Comparison of ENCODE assay signal across 25 cellular contexts in the genomic region with DNA sequence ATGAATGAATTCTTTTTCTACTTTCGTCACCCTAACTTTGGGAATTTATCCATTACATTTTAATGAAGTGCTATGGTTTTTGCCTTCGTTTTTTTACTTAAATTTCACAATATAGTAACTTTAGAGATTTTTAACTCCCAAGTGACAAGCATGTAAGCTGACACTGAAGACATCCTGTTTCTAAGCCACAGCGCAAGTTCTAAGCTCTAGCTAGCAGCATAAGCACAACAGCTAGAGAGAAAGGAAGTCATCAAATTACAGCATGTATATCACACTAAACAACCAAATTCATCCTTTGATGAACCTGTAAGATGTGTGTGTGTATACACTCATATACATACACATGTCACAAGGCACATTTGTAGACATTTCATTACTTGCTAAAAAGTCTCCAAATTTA.
A peak's percentile ranks its signal among the peaks of the same experiment; 100 is the strongest.
DNase-seq lines count a peak whose midpoint lies in the region; ATAC-seq and TF ChIP-seq lines count a peak whose summit lies in the region.
"Had no signal": no experiment of that assay in that cellular context is flagged by ENCODE, and none has a peak within 500 bp of the region (broad histone marks: within the 10 kb centered on the region; RNA-seq: fewer than 3 reads in every experiment).

No MANE protein-coding gene starts in this region.

- H3K4me1 ChIP-seq in Panc1 (ENCODE audit: control insufficient read depth, insufficient read depth, low read length): peaks cover 46% of the 10 kb centered on the region
- H3K4me1 ChIP-seq: uterus had no signal

- H3K4me3 ChIP-seq in Panc1 (ENCODE audit: low read depth in 2 of 2, low read length in 2 of 2): no peak overlapping the region
- H3K4me3 ChIP-seq: hepatocyte, uterus had no signal

- H3K27ac ChIP-seq in Panc1 (ENCODE audit: low read length): peak overlapping the region; percentile 74; the same call in 1 of the 2 replicates
- H3K27ac ChIP-seq: hepatocyte, uterus had no signal

- ATAC-seq in Panc1 (no peak), HG03565 (IDR thresholded peaks at IDR 0.05; ENCODE audit: unreplicated experiment) (no peak)
- ATAC-seq: activated T-cell treated with anti-CD3 and anti-CD28 coated beads, Interleukin-2, amount 50 U/mL, for 72 hours; natural killer cell treated with Interleukin-12 subunit alpha and Interleukin-12 subunit beta and Interleukin-15 and Interleukin-18, amount 100 ng/mL, for 72 hours had no signal

- TF ChIP-seq CTCF in Panc1 (IDR thresholded peaks at IDR 0.05): no peak
- no peak for TF ChIP-seq CTCF in osteocyte (IDR thresholded peaks at IDR 0.05)
- no peak for TF ChIP-seq CTCF in type B pancreatic cell (conservative IDR thresholded peaks at IDR 0.05)

- H3K36me3 ChIP-seq in Panc1 (ENCODE audit: control insufficient read depth, insufficient read depth, low read length): no peaks in the 10 kb centered on the region
- H3K36me3 ChIP-seq: uterus had no signal

- peaks cover 78% of the 10 kb centered on the region for H3K4me1 Mint-ChIP-seq in osteocyte (ENCODE audit: unreplicated experiment)
- H3K4me1 Mint-ChIP-seq in type B pancreatic cell (ENCODE audit: unreplicated experiment): peaks cover 21% of the 10 kb centered on the region
- H3K4me1 Mint-ChIP-seq: activated B cell treated with CpG ODN at 0.5 μM for 24 hours, IgD-negative memory B cell had no signal

- in situ Hi-C loops in Panc1 (cut with HindIII; ENCODE audit: low pct_unique_long_range_greater_than_20kb, low sequenced_read_pairs): no loop called here

- no peaks in the 10 kb centered on the region for H3K9me3 ChIP-seq in Panc1 (ENCODE audit: control insufficient read depth, insufficient read depth, low read depth, low read length)
- H3K9me3 ChIP-seq: uterus had no signal

- H3K27me3 Mint-ChIP-seq in osteocyte (ENCODE audit: unreplicated experiment) (no peaks in the 10 kb centered on the region), type B pancreatic cell (no peaks in the 10 kb centered on the region)
- H3K27me3 Mint-ChIP-seq: activated B cell treated with CpG ODN at 0.5 μM for 24 hours; dendritic cell treated with granulocyte-macrophage colony-stimulating factor and Interleukin-4, amounts not matched to agents 40 ng/mL and 50 ng/mL, for 4 days; IgD-negative memory B cell had no signal

- POLR2A ChIA-PET in Panc1 (lab: Charles Lee): no interaction called here

- no peaks in the 10 kb centered on the region for H3K27me3 ChIP-seq in Panc1 (ENCODE audit: control insufficient read depth, insufficient read depth, low read length)
- H3K27me3 ChIP-seq: hepatocyte, uterus had no signal

- BruUV-seq in Panc1 (replicated peaks; lab: Mats Ljungman, UMichigan): no TSS peak

- peak overlapping the region; percentile 93 for H3K27ac Mint-ChIP-seq in osteocyte (ENCODE audit: unreplicated experiment)
- H3K27ac Mint-ChIP-seq in type B pancreatic cell: no peak overlapping the region
- H3K27ac Mint-ChIP-seq: activated B cell treated with CpG ODN at 0.5 μM for 24 hours; activated naive CD8-positive, alpha-beta T cell; activated T-cell treated with anti-CD3 and anti-CD28 coated beads, Interleukin-2, amount 50 U/mL, for 72 hours; dendritic cell treated with granulocyte-macrophage colony-stimulating factor and Interleukin-4, amounts not matched to agents 40 ng/mL and 50 ng/mL, for 4 days; IgD-negative memory B cell; natural killer cell treated with Interleukin-12 subunit alpha and Interleukin-12 subunit beta and Interleukin-15 and Interleukin-18, amount 100 ng/mL, for 72 hours had no signal

- intact Hi-C loops in Panc1 (cut with micrococcal nuclease; ENCODE audit: unreplicated experiment): no loop called here

- CTCF ChIA-PET in Panc1 (lab: Charles Lee): no interaction called here

- peak; percentile 26 for DNase-seq in NCI-H510A treated with DMSO at 0.1 percent for 48 hours (lab: John Stamatoyannopoulos, UW)
- no peak for DNase-seq in NCI-H510A (lab: John Stamatoyannopoulos, UW)
- no peak for DNase-seq in Panc1 (ENCODE audit: low read depth, low spot score)
- DNase-seq in fibroblast of gingiva (ENCODE audit: low read depth): peak; percentile 74
- DNase-seq in osteocyte (ENCODE audit: extremely low spot score, unreplicated experiment): no peak
- no peak for DNase-seq in NCI-H446 treated with DMSO at 0.1 percent for 48 hours (lab: John Stamatoyannopoulos, UW)
- DNase-seq in type B pancreatic cell (ENCODE audit: extremely low spot score, unreplicated experiment): no peak
- DNase-seq: 8988T; activated B cell treated with CpG ODN at 0.5 μM for 24 hours; activated T-cell treated with anti-CD3 and anti-CD28 coated beads, Interleukin-2, amount 50 U/mL, for 72 hours; C1 segment of cervical spinal cord; HCEC 1CT; kidney glomerular epithelial cell; NCI-H187; NCI-H446; SHP77; stimulated activated CD8-positive, alpha-beta memory T cell treated with anti-CD3 and anti-CD28 coated beads, Interleukin-4, amount 100 ng/mL, for 48 hours; substantia nigra; uterus had no signal

- peak overlapping the region; percentile 53 for H3K4me3 Mint-ChIP-seq in osteocyte (ENCODE audit: unreplicated experiment)
- no peak overlapping the region for H3K4me3 Mint-ChIP-seq in type B pancreatic cell
- H3K4me3 Mint-ChIP-seq: activated B cell treated with CpG ODN at 0.5 μM for 24 hours; activated naive CD8-positive, alpha-beta T cell; activated T-cell treated with anti-CD3 and anti-CD28 coated beads, Interleukin-2, amount 50 U/mL, for 72 hours; dendritic cell treated with granulocyte-macrophage colony-stimulating factor and Interleukin-4, amounts not matched to agents 40 ng/mL and 50 ng/mL, for 4 days; IgD-negative memory B cell; natural killer cell treated with Interleukin-12 subunit alpha and Interleukin-12 subunit beta and Interleukin-15 and Interleukin-18, amount 100 ng/mL, for 72 hours had no signal

- H3K36me3 Mint-ChIP-seq in osteocyte (ENCODE audit: unreplicated experiment) (peaks cover 3% of the 10 kb centered on the region), type B pancreatic cell (no peaks in the 10 kb centered on the region)
- H3K36me3 Mint-ChIP-seq: activated naive CD8-positive, alpha-beta T cell; IgD-negative memory B cell; natural killer cell treated with Interleukin-12 subunit alpha and Interleukin-12 subunit beta and Interleukin-15 and Interleukin-18, amount 100 ng/mL, for 72 hours had no signal

- H3K9me3 Mint-ChIP-seq in osteocyte (ENCODE audit: unreplicated experiment): no peaks in the 10 kb centered on the region
- no peaks in the 10 kb centered on the region for H3K9me3 Mint-ChIP-seq in type B pancreatic cell
- H3K9me3 Mint-ChIP-seq: activated B cell treated with CpG ODN at 0.5 μM for 24 hours; activated T-cell treated with anti-CD3 and anti-CD28 coated beads, Interleukin-2, amount 50 U/mL, for 72 hours; dendritic cell treated with granulocyte-macrophage colony-stimulating factor and Interleukin-4, amounts not matched to agents 40 ng/mL and 50 ng/mL, for 4 days; IgD-negative memory B cell; natural killer cell treated with Interleukin-12 subunit alpha and Interleukin-12 subunit beta and Interleukin-15 and Interleukin-18, amount 100 ng/mL, for 72 hours had no signal

Comparison
In these comparisons a context has a peak if more than half of its experiments do, and no peak if none do; other contexts are left out.
1. DNase-seq: peak in NCI-H510A treated with DMSO at 0.1 percent for 48 hours (single experiment) and fibroblast of gingiva (single experiment); none in NCI-H510A (single experiment), Panc1 (single experiment), osteocyte (single experiment), NCI-H446 treated with DMSO at 0.1 percent for 48 hours (single experiment) and type B pancreatic cell (single experiment).